ENCODE assay signal across 11 cellular contexts in the genomic region with DNA sequence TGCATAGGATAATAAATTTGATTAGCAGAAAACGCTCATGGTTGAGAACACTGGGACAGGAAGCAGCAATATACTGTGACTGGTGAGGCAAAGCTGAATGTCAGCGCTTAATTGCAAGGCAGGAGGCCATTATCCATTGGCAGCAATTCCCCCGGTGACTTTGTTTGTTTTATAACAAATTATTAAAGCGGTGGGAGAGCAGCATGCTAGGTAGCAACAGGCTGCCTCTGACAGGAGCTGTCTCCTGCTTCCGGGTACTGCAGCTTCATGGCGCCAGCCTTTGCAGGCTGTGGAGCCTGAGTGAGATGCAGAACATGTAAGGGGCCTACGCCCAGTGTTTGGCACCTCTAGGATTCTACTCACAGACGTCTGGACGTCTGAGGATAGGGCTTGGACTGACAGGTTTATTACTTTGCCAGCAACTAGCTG.
A peak's percentile ranks its signal among the peaks of the same experiment; 100 is the strongest.
DNase-seq lines count a peak whose midpoint lies in the region; ATAC-seq and TF ChIP-seq lines count a peak whose summit lies in the region.
"Had no signal": no experiment of that assay in that cellular context is flagged by ENCODE, and none has a peak within 500 bp of the region (broad histone marks: within the 10 kb centered on the region; RNA-seq: fewer than 3 reads in every experiment).

No MANE protein-coding gene starts in this region.

- no peak overlapping the region for H3K27ac ChIP-seq in CD4-positive, CD25-positive, alpha-beta regulatory T cell (ENCODE audit: insufficient read depth, low read length, poor library complexity, severe bottlenecking)
- no peak overlapping the region for H3K27ac ChIP-seq in caudate nucleus (ENCODE audit: low read depth, low read length)
- H3K27ac ChIP-seq: skin epidermis had no signal

- no peak for TF ChIP-seq CTCF in mucosa of descending colon (IDR thresholded peaks at IDR 0.05)

- intact Hi-C loops in mucosa of descending colon (cut with DNase I, micrococcal nuclease) = no loop called here

- peaks cover 6 to 50% (median 33%) of the 10 kb centered on the region in 4 donors for H3K4me1 Mint-ChIP-seq in CD4-positive, CD25-positive, alpha-beta regulatory T cell
- H3K4me1 Mint-ChIP-seq in T-helper 17 cell = peaks cover 8% of the 10 kb centered on the region

- H3K4me3 Mint-ChIP-seq in CD4-positive, CD25-positive, alpha-beta regulatory T cell = no peak overlapping the region
- H3K4me3 Mint-ChIP-seq in T-helper 17 cell = no peak overlapping the region

- H3K36me3 ChIP-seq in CD4-positive, CD25-positive, alpha-beta regulatory T cell (ENCODE audit: control insufficient read depth, insufficient read depth, low read length) = no peaks in the 10 kb centered on the region
- no peaks in the 10 kb centered on the region for H3K36me3 ChIP-seq in mucosa of descending colon (ENCODE audit: low read depth)

- no peak overlapping the region for H3K4me3 ChIP-seq in CD4-positive, CD25-positive, alpha-beta regulatory T cell (ENCODE audit: low read depth, low read length)
- H3K4me3 ChIP-seq in mucosa of descending colon = no peak overlapping the region
- H3K4me3 ChIP-seq: skin epidermis had no signal

- peaks cover 10% of the 10 kb centered on the region for H3K4me1 ChIP-seq in CD4-positive, CD25-positive, alpha-beta regulatory T cell (ENCODE audit: control insufficient read depth, insufficient read depth, low read length, poor library complexity, severe bottlenecking)
- H3K4me1 ChIP-seq in mucosa of descending colon (ENCODE audit: low read depth) = no peaks in the 10 kb centered on the region

- no peaks in the 10 kb centered on the region for H3K27me3 ChIP-seq in CD4-positive, CD25-positive, alpha-beta regulatory T cell (ENCODE audit: control insufficient read depth, insufficient read depth, low read length)

- H3K9me3 ChIP-seq in CD4-positive, CD25-positive, alpha-beta regulatory T cell (ENCODE audit: control insufficient read depth in 2 of 2, low read length in 2 of 2) = no peaks in the 10 kb centered on the region
- H3K9me3 ChIP-seq in mucosa of descending colon (no peaks in the 10 kb centered on the region), T-helper 17 cell (ENCODE audit: control insufficient read depth, low read length, poor library complexity, severe bottlenecking) (no peaks in the 10 kb centered on the region)

- H3K36me3 Mint-ChIP-seq in CD4-positive, CD25-positive, alpha-beta regulatory T cell = no peaks in the 10 kb centered on the region
- H3K36me3 Mint-ChIP-seq in T-helper 17 cell (ENCODE audit: low read depth) = no peaks in the 10 kb centered on the region

- peak in 1 of 3 donors; percentile 12 for DNase-seq in CD4-positive, CD25-positive, alpha-beta regulatory T cell
- DNase-seq in NCI-H1092 treated with DMSO at 0.1 percent for 48 hours (lab: John Stamatoyannopoulos, UW) = peak; percentile 90
- peak; percentile 90 for DNase-seq in NCI-H748 treated with DMSO at 0.1 percent for 48 hours (lab: John Stamatoyannopoulos, UW)
- DNase-seq in mucosa of descending colon = peak in 1 of 3 donors; percentile 13
- no peak for DNase-seq in caudate nucleus (lab: John Stamatoyannopoulos, UW)
- no peak for DNase-seq in activated gamma-delta T cell treated with Interleukin-2 at 50 U/mL for 16 hours
- no peak for DNase-seq in T-helper 17 cell
- DNase-seq: cortex of kidney, GF-D8 had no signal

- H3K27ac Mint-ChIP-seq in CD4-positive, CD25-positive, alpha-beta regulatory T cell = peak overlapping the region; percentile 18 to 41 (median 34)
- no peak overlapping the region for H3K27ac Mint-ChIP-seq in T-helper 17 cell

- no peaks in the 10 kb centered on the region for H3K27me3 Mint-ChIP-seq in CD4-positive, CD25-positive, alpha-beta regulatory T cell
- no peaks in the 10 kb centered on the region for H3K27me3 Mint-ChIP-seq in T-helper 17 cell

- ATAC-seq in CD4-positive, CD25-positive, alpha-beta regulatory T cell (ENCODE audit: low read depth in 2 of 2) = peak in 1 of 2 donors; percentile 58
- ATAC-seq in mucosa of descending colon (peak; percentile 55), GM21825 (IDR thresholded peaks at IDR 0.05; ENCODE audit: unreplicated experiment) (no peak), T-helper 17 cell (no peak)

- H3K9me3 Mint-ChIP-seq in CD4-positive, CD25-positive, alpha-beta regulatory T cell = no peaks in the 10 kb centered on the region

Comparison
In these comparisons a context has a peak if more than half of its experiments do, and no peak if none do; other contexts are left out.
1. DNase-seq: peak in NCI-H1092 treated with DMSO at 0.1 percent for 48 hours (single experiment) and NCI-H748 treated with DMSO at 0.1 percent for 48 hours (single experiment); none in caudate nucleus (0 of 61), activated gamma-delta T cell treated with Interleukin-2 at 50 U/mL for 16 hours (single experiment) and T-helper 17 cell (0 of 3).